Comparison of ENCODE assay signal across 2 cellular contexts in the genomic region with DNA sequence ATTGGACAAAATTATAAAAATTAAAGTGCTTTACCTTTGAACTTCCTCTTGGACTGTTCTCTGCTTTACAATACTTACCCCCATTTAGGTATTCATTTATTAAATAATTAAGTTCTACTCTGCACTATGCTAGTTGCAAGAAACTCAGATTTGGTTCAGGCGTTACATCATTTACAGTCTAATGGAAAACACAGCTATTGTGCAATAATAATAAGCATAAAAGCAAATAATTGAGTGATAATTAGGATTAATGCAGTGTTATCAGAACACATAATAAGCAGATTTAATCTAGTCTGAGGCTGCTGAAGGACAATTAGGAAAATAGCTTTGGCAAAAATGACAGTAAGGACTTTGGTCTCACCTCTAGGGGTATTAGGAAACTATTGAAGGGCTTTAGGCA.
TF ChIP-seq lines count a peak whose summit lies in the region.

No MANE protein-coding gene starts in this region.

TF ChIP-seq in IMR-90, 13 proteins besides CTCF, POLR2A, EP300 and RAD21:
- TF ChIP-seq CEBPB (IDR thresholded peaks at IDR 0.05; ENCODE audit: low read depth, low read length) = peak; percentile 79
- no peak for TF ChIP-seq MAZ (IDR thresholded peaks at IDR 0.05; ENCODE audit: borderline replicate concordance, low read depth, low read length)

TF ChIP-seq in H1, 55 proteins besides CTCF, POLR2A, EP300 and RAD21:
- peak; percentile 56; the same call in 1 of the 2 replicates for TF ChIP-seq CEBPB (IDR thresholded peaks at IDR 0.05; ENCODE audit: low read depth, low read length)
- no peak for TF ChIP-seq JUND (IDR thresholded peaks at IDR 0.05; ENCODE audit: low read length)
